8 cellular contexts compared by ENCODE assay signal in genomic region chr11:65851083-65851579, GRCh38. TPM values are rescaled to one million over a fixed set of nuclear protein-coding genes. Genes with fewer than 3 reads are reported as not detected.
DNase-seq lines count a peak whose midpoint lies in the region; ATAC-seq and TF ChIP-seq lines count a peak whose summit lies in the region.

No MANE protein-coding gene starts in this region.

- H2BK120ac ChIP-seq in IMR-90 (ENCODE audit: low read depth, low read length), result no peak overlapping the region

- no peak overlapping the region for H4K5ac ChIP-seq in IMR-90 (ENCODE audit: low read depth, low read length)

- peak overlapping the region; percentile 71 for H2AK9ac ChIP-seq in IMR-90 (replicated peaks; ENCODE audit: low read depth, low read length, poor library complexity)

- no peak overlapping the region for H3K23ac ChIP-seq in IMR-90 (ENCODE audit: low read depth, low read length)

- H3K4me3 Mint-ChIP-seq in activated naive CD8-positive, alpha-beta T cell treated with anti-CD3 and anti-CD28 coated beads, Interleukin-2, amount 50 U/mL, for 24 hours, result no peak overlapping the region

- dilution Hi-C loops in IMR-90 (cut with HindIII; ENCODE audit: low sequenced_read_pairs, unreplicated experiment), result no loop called here

- no peak overlapping the region for H3K27ac Mint-ChIP-seq in activated naive CD8-positive, alpha-beta T cell treated with anti-CD3 and anti-CD28 coated beads, Interleukin-2, amount 50 U/mL, for 24 hours

- no peak overlapping the region for H4K91ac ChIP-seq in IMR-90 (ENCODE audit: insufficient read depth, low read depth, low read length)

- in situ Hi-C loops in IMR-90 (cut with MboI; ENCODE audit: low sequenced_read_pairs), result no loop called here

- H2AK5ac ChIP-seq in IMR-90 (ENCODE audit: low read depth, low read length), result no peak overlapping the region

- no peak overlapping the region for H2BK5ac ChIP-seq in IMR-90 (ENCODE audit: low read depth, low read length, poor library complexity, severe bottlenecking)

- H2BK15ac ChIP-seq in IMR-90 (ENCODE audit: low read depth, low read length), result no peak overlapping the region

- peaks cover 3% of the 10 kb centered on the region; the same call in 1 of the 2 replicates for H3K4me1 ChIP-seq in IMR-90 (ENCODE audit: control insufficient read depth, insufficient read depth, low read length)

- peaks cover 20 to 48% of the 10 kb centered on the region in 2 experiments for H3K79me1 ChIP-seq in IMR-90 (ENCODE audit: low read depth in 1 of 2, low read length in 2 of 2)

- no peak overlapping the region for H3K18ac ChIP-seq in IMR-90 (ENCODE audit: low read depth, low read length)

- H2BK20ac ChIP-seq in IMR-90 (ENCODE audit: low read depth, low read length), result no peak overlapping the region

- peaks cover 18% of the 10 kb centered on the region for H3K4me1 Mint-ChIP-seq in activated naive CD8-positive, alpha-beta T cell treated with anti-CD3 and anti-CD28 coated beads, Interleukin-2, amount 50 U/mL, for 24 hours

- POLR2A ChIA-PET in IMR-90 (lab: Charles Lee; ENCODE audit: unreplicated experiment), result no interaction called here

- TF ChIP-seq POLR2A in IMR-90 (IDR thresholded peaks at IDR 0.05; ENCODE audit: low read depth, low read length), result peak; percentile 35; the same call in 1 of the 2 replicates

- no peak overlapping the region for H3K14ac ChIP-seq in IMR-90 (replicated peaks; ENCODE audit: low read depth, low read length)

- no peak overlapping the region for H3K9ac ChIP-seq in IMR-90 (ENCODE audit: low read depth, low read length)

- H3K4me3 ChIP-seq in IMR-90 (ENCODE audit: insufficient read depth, low read depth, low read length), result no peak overlapping the region

- peaks cover 44% of the 10 kb centered on the region for H3K36me3 Mint-ChIP-seq in activated naive CD8-positive, alpha-beta T cell treated with anti-CD3 and anti-CD28 coated beads, Interleukin-2, amount 50 U/mL, for 24 hours (ENCODE audit: low read depth)

- CTCF ChIA-PET in IMR-90 (lab: Yijun Ruan, JAX), result interaction anchor here (0.7 to 1.1 kb wide), 2 partner anchors 14 to 33 kb away, joined by 3 read pairs; no protein-coding TSS in a partner anchor

- BruUV-seq in IMR-90 (replicated peaks; lab: Mats Ljungman, UMichigan), result no TSS peak

- intact Hi-C loops in IMR-90 (cut with micrococcal nuclease), result no loop called here

- no peak overlapping the region for H3K4me2 ChIP-seq in IMR-90 (ENCODE audit: low read depth, low read length)

- peaks cover 62% of the 10 kb centered on the region for H4K20me1 ChIP-seq in IMR-90 (ENCODE audit: insufficient read depth, low read length)

- ATAC-seq in IMR-90 (ENCODE audit: low read depth) (peak; percentile 24), HG02763 (IDR thresholded peaks at IDR 0.05; ENCODE audit: unreplicated experiment) (no peak), GM21717 (IDR thresholded peaks at IDR 0.05; ENCODE audit: unreplicated experiment) (no peak), GM21367 (IDR thresholded peaks at IDR 0.05; ENCODE audit: unreplicated experiment) (no peak)
- peak; percentile 38 for ATAC-seq in activated naive CD8-positive, alpha-beta T cell treated with anti-CD3 and anti-CD28 coated beads, Interleukin-2, amount 50 U/mL, for 24 hours

- no peak overlapping the region for H3K27ac ChIP-seq in IMR-90 (ENCODE audit: insufficient read depth, low read length)

- H3K36me3 ChIP-seq in IMR-90 (ENCODE audit: control insufficient read depth, insufficient read depth, low read length), result peaks cover 53% of the 10 kb centered on the region

- H3K9me1 ChIP-seq in IMR-90 (ENCODE audit: insufficient read depth, low read length), result peaks cover 27% of the 10 kb centered on the region

- H3K9me3 Mint-ChIP-seq in activated naive CD8-positive, alpha-beta T cell treated with anti-CD3 and anti-CD28 coated beads, Interleukin-2, amount 50 U/mL, for 24 hours, result peaks cover 4% of the 10 kb centered on the region

- H3K4ac ChIP-seq in IMR-90 (ENCODE audit: low read depth, low read length), result no peak overlapping the region

- H3K9me3 ChIP-seq in IMR-90 (ENCODE audit: control insufficient read depth, insufficient read depth, low read length), result no peaks in the 10 kb centered on the region

- no peaks in the 10 kb centered on the region for H3K27me3 ChIP-seq in IMR-90 (ENCODE audit: control insufficient read depth, insufficient read depth, low read length)

- DNase-seq in Daoy (ENCODE audit: low read depth) (peak; percentile 54), IMR-90 (no peak), mesenteric fat pad (ENCODE audit: low spot score) (peak; percentile 86), NCI-H146 (lab: John Stamatoyannopoulos, UW) (no peak)
- DNase-seq in activated naive CD8-positive, alpha-beta T cell treated with anti-CD3 and anti-CD28 coated beads, Interleukin-2, amount 50 U/mL, for 24 hours, result no peak

- no peak for TF ChIP-seq RAD21 in IMR-90 (IDR thresholded peaks at IDR 0.05; ENCODE audit: low read length)

- no peak overlapping the region for H3K56ac ChIP-seq in IMR-90 (ENCODE audit: extremely low read depth, insufficient read depth, low read length)

- peak overlapping the region; percentile 34 for H2AFZ ChIP-seq in IMR-90 (replicated peaks; ENCODE audit: low read length, poor library complexity)

- WGBS in IMR-90 (ENCODE audit: extremely low coverage in 2 of 2, insufficient read length in 1 of 2), 2 experiments, result no CpG with 5 or more reads among the region's 14 CpGs

- H3K27me3 Mint-ChIP-seq in activated naive CD8-positive, alpha-beta T cell treated with anti-CD3 and anti-CD28 coated beads, Interleukin-2, amount 50 U/mL, for 24 hours, result no peaks in the 10 kb centered on the region

- H4K8ac ChIP-seq in IMR-90 (ENCODE audit: low read depth in 2 of 2, low read length in 2 of 2), result no peak overlapping the region

- peak; percentile 27 for TF ChIP-seq CTCF in IMR-90 (conservative IDR thresholded peaks at IDR 0.05; ENCODE audit: low read depth, low read length)

TF ChIP-seq in IMR-90, 13 proteins besides CTCF, POLR2A, EP300 and RAD21:
- TF ChIP-seq CEBPB (IDR thresholded peaks at IDR 0.05; ENCODE audit: low read depth, low read length) (no peak), RCOR1 (IDR thresholded peaks at IDR 0.05; ENCODE audit: insufficient replicate concordance, low read length) (no peak)

RNA-seq across cellular contexts. Expression of gene CFL1, which starts 6.8 kb away (rescaled TPM):
- 1,524 and 1,831 TPM in 2 replicates for total RNA-seq in Daoy (2014; rRNA removed; shearing (Covaris generic))
- total RNA-seq in IMR-90 (2012; rRNA removed) (919 and 960 TPM in 2 replicates), mesenteric fat pad (818 TPM)
- 2,231 and 2,466 TPM in 2 replicates for polyA plus RNA-seq in IMR-90 (2012; rRNA removed)
- polyA plus RNA-seq in IMR-90 (2012; cell fraction: cytosol; rRNA removed), result 2,445 and 3,036 TPM in 2 replicates
- 809 and 890 TPM in 2 replicates for polyA plus RNA-seq in IMR-90 (2012; cell fraction: nucleus; rRNA removed; ENCODE audit: low replicate concordance)

RNA-seq across cellular contexts. Expression of gene MUS81, which starts 9.1 kb away (rescaled TPM):
- 54.9 and 63.1 TPM in 2 replicates for total RNA-seq in Daoy (2014; rRNA removed; shearing (Covaris generic))
- total RNA-seq in IMR-90 (2012; rRNA removed) (22.5 and 23.7 TPM in 2 replicates), mesenteric fat pad (38.0 TPM)
- 47.9 and 57.0 TPM in 2 replicates for polyA plus RNA-seq in IMR-90 (2012; rRNA removed)
- 22.0 and 32.0 TPM in 2 replicates for polyA plus RNA-seq in IMR-90 (2012; cell fraction: cytosol; rRNA removed)
- polyA plus RNA-seq in IMR-90 (2012; cell fraction: nucleus; rRNA removed; ENCODE audit: low replicate concordance), result 224 and 393 TPM in 2 replicates

RNA-seq across cellular contexts. Expression of gene SNX32, which starts 17.4 kb away (rescaled TPM):
- 0.39 TPM in 1 of 2 replicates, not detected in the other for total RNA-seq in Daoy (2014; rRNA removed; shearing (Covaris generic))
- total RNA-seq in IMR-90 (2012; rRNA removed), result 0.36 TPM in 1 of 2 replicates, not detected in the other
- 0.69 and 0.79 TPM in 2 replicates for polyA plus RNA-seq in IMR-90 (2012; rRNA removed)
- 0.08 and 0.46 TPM in 2 replicates for polyA plus RNA-seq in IMR-90 (2012; cell fraction: cytosol; rRNA removed)
- polyA plus RNA-seq in IMR-90 (2012; cell fraction: nucleus; rRNA removed; ENCODE audit: low replicate concordance), result 5.7 and 6.5 TPM in 2 replicates
- total RNA-seq in mesenteric fat pad, result not detected

RNA-seq across cellular contexts. Expression of gene EFEMP2, which starts 21.5 kb away (rescaled TPM):
- 7.1 and 7.4 TPM in 2 replicates for total RNA-seq in Daoy (2014; rRNA removed; shearing (Covaris generic))
- total RNA-seq in IMR-90 (2012; rRNA removed) (62.7 and 69.2 TPM in 2 replicates), mesenteric fat pad (87.7 TPM)
- 431 and 601 TPM in 2 replicates for polyA plus RNA-seq in IMR-90 (2012; rRNA removed)
- polyA plus RNA-seq in IMR-90 (2012; cell fraction: cytosol; rRNA removed), result 324 and 587 TPM in 2 replicates
- polyA plus RNA-seq in IMR-90 (2012; cell fraction: nucleus; rRNA removed; ENCODE audit: low replicate concordance), result 557 and 1,096 TPM in 2 replicates

RNA-seq across cellular contexts. Expression of gene CTSW, which starts 28.5 kb away (rescaled TPM):
- 0.11 TPM in 1 of 2 replicates, not detected in the other for total RNA-seq in Daoy (2014; rRNA removed; shearing (Covaris generic))
- total RNA-seq in IMR-90 (2012; rRNA removed) (0.18 TPM in 1 of 2 replicates, not detected in the other), mesenteric fat pad (1.3 TPM)
- polyA plus RNA-seq in IMR-90 (2012; rRNA removed), result 0.07 and 0.23 TPM in 2 replicates
- polyA plus RNA-seq in IMR-90 (2012; cell fraction: cytosol; rRNA removed), result 0.08 and 0.39 TPM in 2 replicates
- 0.23 and 0.34 TPM in 2 replicates for polyA plus RNA-seq in IMR-90 (2012; cell fraction: nucleus; rRNA removed; ENCODE audit: low replicate concordance)

Comparison
In these comparisons a context has a peak if more than half of its experiments do, and no peak if none do; other contexts are left out.
1. DNase-seq: peak in Daoy (single experiment) and mesenteric fat pad (single experiment); none in IMR-90 (single experiment), activated naive CD8-positive, alpha-beta T cell treated with anti-CD3 and anti-CD28 coated beads, Interleukin-2, amount 50 U/mL, for 24 hours (single experiment) and NCI-H146 (single experiment).
2. ATAC-seq: peak in IMR-90 (single experiment) and activated naive CD8-positive, alpha-beta T cell treated with anti-CD3 and anti-CD28 coated beads, Interleukin-2, amount 50 U/mL, for 24 hours (single experiment); none in HG02763 (single experiment), GM21717 (single experiment) and GM21367 (single experiment).